ENCODE assay signal across 23 cellular contexts in the genomic region with DNA sequence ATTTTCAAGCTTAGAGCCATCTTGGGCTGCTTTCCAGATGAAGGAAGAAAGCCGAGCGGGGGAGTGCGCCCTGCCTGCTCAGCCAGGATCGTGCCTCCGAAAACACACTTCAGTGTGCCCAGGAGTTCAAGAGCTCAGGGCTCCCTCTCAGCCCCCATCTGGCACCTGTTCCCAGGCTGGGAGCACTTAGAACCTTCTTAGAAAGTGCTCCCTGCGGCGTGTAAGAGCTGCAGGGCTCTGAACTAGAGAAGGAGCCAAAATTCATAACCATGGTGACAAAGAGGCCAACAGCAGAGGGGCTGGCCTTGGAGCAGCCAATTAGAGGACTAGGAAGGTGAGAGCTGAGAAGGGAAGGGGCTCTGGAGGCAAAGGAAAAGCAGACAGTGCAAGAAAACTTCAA. TPM values are rescaled to one million over a fixed set of nuclear protein-coding genes. Genes with fewer than 3 reads are reported as not detected.
A peak's percentile ranks its signal among the peaks of the same experiment; 100 is the strongest.
DNase-seq lines count a peak whose midpoint lies in the region; ATAC-seq and TF ChIP-seq lines count a peak whose summit lies in the region.
"Had no signal": no experiment of that assay in that cellular context is flagged by ENCODE, and none has a peak within 500 bp of the region (broad histone marks: within the 10 kb centered on the region; RNA-seq: fewer than 3 reads in every experiment).

No MANE protein-coding gene starts in this region.

- DNase-seq in right cardiac atrium (peak in 1 of 3 donors; percentile 40), left ventricle myocardium inferior (no peak), NCI-H2171 (lab: John Stamatoyannopoulos, UW) (peak; percentile 36), left kidney (ENCODE audit: low read depth, low spot score) (peak; percentile 45), GF-D8 (lab: John Stamatoyannopoulos, UW) (no peak), dermis blood vessel endothelial cell (no peak), HuH-7.5 (ENCODE audit: low spot score) (no peak), D341Med (ENCODE audit: low spot score) (no peak)
- DNase-seq: activated CD4-positive, alpha-beta T cell treated with anti-CD3 and anti-CD28 coated beads for 48 hours; activated naive CD4-positive, alpha-beta T cell treated with Interleukin-2 at 50 U/mL for 16 hours; activated T-cell treated with anti-CD3 and anti-CD28 coated beads, Interleukin-2, amount 50 U/mL, for 48 hours; effector CD8-positive, alpha-beta T cell; EL; erythroblast; kidney glomerular epithelial cell; NCI-H1436 treated with DMSO at 0.1 percent for 48 hours; NCI-H510A; RPMI8226; spleen; stimulated activated CD4-positive, alpha-beta T cell treated with anti-CD3 and anti-CD28 coated beads, Interleukin-2, amount 100 ng/mL, for 48 hours; T-helper 2 cell; uterus had no signal

- H3K4me3 ChIP-seq in right cardiac atrium (ENCODE audit: low read length) (no peak overlapping the region), left ventricle myocardium inferior (no peak overlapping the region)
- H3K4me3 ChIP-seq: spleen, uterus had no signal

- H3K4me1 ChIP-seq in right cardiac atrium (ENCODE audit: control insufficient read depth, insufficient read depth, low read length) (no peaks in the 10 kb centered on the region), left ventricle myocardium inferior (no peaks in the 10 kb centered on the region)
- H3K4me1 ChIP-seq: uterus had no signal

- no peaks in the 10 kb centered on the region for H3K27me3 ChIP-seq in right cardiac atrium (ENCODE audit: control insufficient read depth, insufficient read depth)
- no peaks in the 10 kb centered on the region for H3K27me3 ChIP-seq in left ventricle myocardium inferior (ENCODE audit: low read depth)
- H3K27me3 ChIP-seq: uterus had no signal

- ATAC-seq in right cardiac atrium = peak; percentile 22 to 28
- ATAC-seq: stimulated activated effector memory CD8-positive, alpha-beta T cell treated with anti-CD3 and anti-CD28 coated beads, Interleukin-12 subunit alpha, Interleukin-12 subunit beta, amount 100 ng/mL, for 72 hours had no signal

- no peak overlapping the region for H3K27ac ChIP-seq in right cardiac atrium (ENCODE audit: low read length)
- H3K27ac ChIP-seq in left ventricle myocardium inferior (replicated peaks) = no peak overlapping the region
- H3K27ac ChIP-seq: spleen, uterus had no signal

- no peaks in the 10 kb centered on the region for H3K9me3 ChIP-seq in right cardiac atrium (ENCODE audit: control insufficient read depth, low read length)
- H3K9me3 ChIP-seq in left ventricle myocardium inferior (replicated peaks) = no peaks in the 10 kb centered on the region
- H3K9me3 ChIP-seq: spleen, uterus had no signal

- H3K36me3 ChIP-seq in left ventricle myocardium inferior = no peaks in the 10 kb centered on the region
- H3K36me3 ChIP-seq: spleen, uterus had no signal

- no peak for TF ChIP-seq CTCF in left ventricle myocardium inferior (IDR thresholded peaks at IDR 0.05; ENCODE audit: borderline replicate concordance)

- intact Hi-C loops in right cardiac atrium (cut with DNase I) = no loop called here
- intact Hi-C loops in left ventricle myocardium inferior (cut with micrococcal nuclease) = no loop called here

- WGBS in right cardiac atrium = 47% methylated on average over 7 of the region's 7 CpGs

RNA-seq across cellular contexts. Expression of a gene that starts 59.0 kb away (rescaled TPM):
- 10 to 100 TPM; 23.1 to 32.8 (median 25.6) TPM for total RNA-seq in right cardiac atrium
- polyA plus RNA-seq in right cardiac atrium = 8.6 TPM
- total RNA-seq in left ventricle myocardium inferior = 19.7 TPM
- 8.2 and 13.1 TPM in 2 replicates for total RNA-seq in dermis blood vessel endothelial cell

Comparison
In these comparisons a context has a peak if more than half of its experiments do, and no peak if none do; other contexts are left out.
1. DNase-seq: peak in NCI-H2171 (single experiment) and left kidney (single experiment); none in left ventricle myocardium inferior (single experiment), GF-D8 (single experiment), dermis blood vessel endothelial cell (single experiment), HuH-7.5 (single experiment) and D341Med (single experiment).